Comparison of ENCODE assay signal across 11 cellular contexts in the genomic region with DNA sequence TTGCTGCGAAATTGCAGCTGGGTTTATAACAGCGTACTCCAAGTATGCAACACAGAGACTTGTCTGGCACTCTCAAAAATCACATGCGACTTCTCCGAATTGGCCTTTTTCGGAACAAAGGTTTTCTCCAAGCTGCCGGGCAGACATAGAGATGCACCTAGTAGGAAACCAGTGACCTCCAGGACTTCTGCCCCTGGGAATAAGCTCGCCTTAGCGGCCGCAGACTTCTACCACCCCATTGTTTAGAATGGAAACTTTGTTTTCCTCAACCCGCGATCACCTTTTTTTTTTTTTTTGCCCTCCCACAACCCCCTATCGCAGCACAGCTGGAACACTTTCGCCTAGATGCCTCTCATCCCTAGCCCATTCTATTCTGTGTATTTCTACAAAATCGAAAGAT. TPM values are rescaled to one million over a fixed set of nuclear protein-coding genes. Genes with fewer than 3 reads are reported as not detected.
DNase-seq lines count a peak whose midpoint lies in the region; ATAC-seq, FAIRE-seq and TF ChIP-seq lines count a peak whose summit lies in the region.
"Had no signal": no experiment of that assay in that cellular context is flagged by ENCODE, and none has a peak within 500 bp of the region (broad histone marks: within the 10 kb centered on the region; RNA-seq: fewer than 3 reads in every experiment).

No MANE protein-coding gene starts in this region.

- CTCF ChIA-PET in HepG2 (lab: Yijun Ruan, JAX; ENCODE audit: low intra/inter-chr PET ratio, low total read pairs): no interaction called here
- CTCF ChIA-PET in naive thymus-derived CD4-positive, alpha-beta T cell (lab: Charles Lee): interaction anchor here (0.6 to 1.8 kb wide), 8 partner anchors 11 to 1327 kb away, joined by 3 to 8 read pairs (median 3); no protein-coding TSS in a partner anchor

- no peaks in the 10 kb centered on the region for H4K20me1 ChIP-seq in HepG2 (ENCODE audit: insufficient read depth, low read length)

- peaks cover 6 to 17% (median 12%) of the 10 kb centered on the region in 7 donors for H3K4me1 Mint-ChIP-seq in naive thymus-derived CD4-positive, alpha-beta T cell

- H3K4me3 ChIP-seq in SJSA1: peak overlapping the region; percentile 57
- no peak overlapping the region for H3K4me3 ChIP-seq in HepG2 (replicated peaks in 1 of 3; ENCODE audit: insufficient read depth in 1 of 3, low read depth in 2 of 3, low read length in 3 of 3)
- H3K4me3 ChIP-seq in skeletal muscle tissue (ENCODE audit: low read length in 3 of 3): peak overlapping the region; percentile 52 to 85 (median 77)
- no peak overlapping the region for H3K4me3 ChIP-seq in naive thymus-derived CD4-positive, alpha-beta T cell (ENCODE audit: low read length)

- peaks cover 19% of the 10 kb centered on the region for H3K36me3 ChIP-seq in SJSA1
- H3K36me3 ChIP-seq in HepG2 (replicated peaks in 1 of 2; ENCODE audit: control insufficient read depth in 1 of 2, insufficient read depth in 2 of 2, low read length in 2 of 2): no peaks in the 10 kb centered on the region
- no peaks in the 10 kb centered on the region for H3K36me3 ChIP-seq in skeletal muscle tissue (ENCODE audit: control insufficient read depth in 3 of 3, insufficient read depth in 3 of 3, low read length in 3 of 3)
- no peaks in the 10 kb centered on the region for H3K36me3 ChIP-seq in naive thymus-derived CD4-positive, alpha-beta T cell (ENCODE audit: control insufficient read depth in 2 of 3, insufficient read depth in 3 of 3, low read length in 3 of 3)

- H3K4me1 ChIP-seq in SJSA1 (replicated peaks): peaks cover 77% of the 10 kb centered on the region
- peaks cover 28% of the 10 kb centered on the region for H3K4me1 ChIP-seq in HepG2 (ENCODE audit: insufficient read depth, low read length)
- H3K4me1 ChIP-seq in skeletal muscle tissue (ENCODE audit: control insufficient read depth in 3 of 3, insufficient read depth in 3 of 3, low read length in 3 of 3): peaks cover 44 to 63% (median 45%) of the 10 kb centered on the region in 3 donors
- H3K4me1 ChIP-seq in naive thymus-derived CD4-positive, alpha-beta T cell (ENCODE audit: control insufficient read depth in 2 of 2, insufficient read depth in 2 of 2, low read length in 2 of 2): peaks cover 12% of the 10 kb centered on the region in 2 donors

- H3K36me3 Mint-ChIP-seq in naive thymus-derived CD4-positive, alpha-beta T cell: no peaks in the 10 kb centered on the region

- peak overlapping the region; percentile 93 for H3K27ac ChIP-seq in SJSA1
- no peak overlapping the region for H3K27ac ChIP-seq in HepG2 (ENCODE audit: extremely low read length, insufficient read depth, low read length)
- peak overlapping the region; percentile 61 for H3K27ac ChIP-seq in skeletal muscle tissue (ENCODE audit: low read depth, low read length)
- no peak overlapping the region for H3K27ac ChIP-seq in naive thymus-derived CD4-positive, alpha-beta T cell (ENCODE audit: low read depth, low read length)

- no peaks in the 10 kb centered on the region for H3K27me3 ChIP-seq in SJSA1 (replicated peaks)
- H3K27me3 ChIP-seq in HepG2 (ENCODE audit: control insufficient read depth in 1 of 2, insufficient read depth in 2 of 2, low read length in 2 of 2): peaks cover 12 to 85% of the 10 kb centered on the region in 2 experiments
- H3K27me3 ChIP-seq in skeletal muscle tissue (ENCODE audit: control insufficient read depth in 3 of 3, insufficient read depth in 3 of 3, low read length in 3 of 3): peaks cover 17 to 31% (median 24%) of the 10 kb centered on the region in 3 donors
- H3K27me3 ChIP-seq in naive thymus-derived CD4-positive, alpha-beta T cell (ENCODE audit: control insufficient read depth in 2 of 2, insufficient read depth in 2 of 2, low read length in 2 of 2): peaks cover 29 to 59% of the 10 kb centered on the region in 2 donors

- TF ChIP-seq EP300 in HepG2 (IDR thresholded peaks at IDR 0.05; ENCODE audit: low read depth in 2 of 2, low read length in 2 of 2) (no peak), HepG2 (CRISPR knock-in tag; IDR thresholded peaks at IDR 0.05; ENCODE audit: borderline replicate concordance) (no peak)

- TF ChIP-seq RAD21 in HepG2 (CRISPR knock-in tag; IDR thresholded peaks at IDR 0.05): no peak

- TF ChIP-seq POLR2A in HepG2 (IDR thresholded peaks at IDR 0.05; ENCODE audit: insufficient read depth in 1 of 2, low read depth in 2 of 2, low read length in 2 of 2): no peak

- no peak for FAIRE-seq in HepG2 (lab: Jason Lieb, UNC)

- TF ChIP-seq CTCF in HepG2 (CRISPR knock-in tag; IDR thresholded peaks at IDR 0.05) (no peak), GM10266 (IDR thresholded peaks at IDR 0.05; ENCODE audit: control insufficient read depth, insufficient read depth, low read depth, missing control alignments) (no peak)

- H3K4me3 Mint-ChIP-seq in naive thymus-derived CD4-positive, alpha-beta T cell: peak overlapping the region in 4 of 10 donors; percentile 3 to 27 (median 12)

- DNase-seq in ELR (ENCODE audit: low read depth): peak; percentile 58
- DNase-seq in SJSA1 (ENCODE audit: low read depth in 1 of 2, low spot score in 2 of 2): peak in 1 of 2 experiments; percentile 80
- no peak for DNase-seq in HepG2 (ENCODE audit: low spot score)
- no peak for DNase-seq in naive thymus-derived CD4-positive, alpha-beta T cell
- no peak for DNase-seq in middle frontal gyrus (ENCODE audit: extremely low spot score, low spot score)
- DNase-seq in GM10266 (ENCODE audit: extremely low spot score): no peak
- DNase-seq: amniotic stem cell had no signal

- peaks cover 71 to 82% (median 76%) of the 10 kb centered on the region in 5 donors for H3K27me3 Mint-ChIP-seq in naive thymus-derived CD4-positive, alpha-beta T cell

- no peak for ATAC-seq in HepG2
- no peak for ATAC-seq in HG03108 (IDR thresholded peaks at IDR 0.05; ENCODE audit: unreplicated experiment)
- no peak for ATAC-seq in naive thymus-derived CD4-positive, alpha-beta T cell

- H3K27ac Mint-ChIP-seq in naive thymus-derived CD4-positive, alpha-beta T cell: peak overlapping the region in 2 of 9 donors; percentile 16 to 34
- H3K27ac Mint-ChIP-seq: stimulated activated naive CD8-positive, alpha-beta T cell treated with anti-CD3 and anti-CD28 coated beads, Interleukin-15, amount 100 ng/mL, for 72 hours had no signal

- no peak overlapping the region for H2AFZ ChIP-seq in HepG2 (ENCODE audit: low read length)

- WGBS in HepG2 (ENCODE audit: low lambda C conversion rate): 75% methylated on average over 14 of the region's 14 CpGs

- H3K4me2 ChIP-seq in HepG2 (ENCODE audit: low read depth, low read length): peak overlapping the region; percentile 83

- peak overlapping the region; percentile 17; the same call in 1 of the 2 replicates for H3K9ac ChIP-seq in HepG2 (ENCODE audit: insufficient read depth, low read depth, low read length)
- H3K9ac ChIP-seq in skeletal muscle tissue (ENCODE audit: low read depth in 1 of 3, low read length in 3 of 3): peak overlapping the region; percentile 81 to 97 (median 93)

- H3K9me3 Mint-ChIP-seq in naive thymus-derived CD4-positive, alpha-beta T cell: peaks cover 0 to 1% (median 0%) of the 10 kb centered on the region in 11 donors
- H3K9me3 Mint-ChIP-seq: stimulated activated naive CD8-positive, alpha-beta T cell treated with anti-CD3 and anti-CD28 coated beads, Interleukin-15, amount 100 ng/mL, for 72 hours had no signal

- POLR2A ChIA-PET in HepG2 (lab: Yijun Ruan, JAX): no interaction called here
- POLR2A ChIA-PET in naive thymus-derived CD4-positive, alpha-beta T cell (lab: Charles Lee): interaction anchor here (0.7 to 1.4 kb wide), 2 partner anchors 13 to 18 kb away, joined by 3 to 4 read pairs; no protein-coding TSS in a partner anchor

- H3K9me3 ChIP-seq in SJSA1 (replicated peaks) (no peaks in the 10 kb centered on the region), HepG2 (ENCODE audit: low read length) (no peaks in the 10 kb centered on the region), skeletal muscle tissue (ENCODE audit: control insufficient read depth in 3 of 3, low read length in 3 of 3) (no peaks in the 10 kb centered on the region)
- no peaks in the 10 kb centered on the region for H3K9me3 ChIP-seq in naive thymus-derived CD4-positive, alpha-beta T cell (ENCODE audit: control insufficient read depth in 2 of 3, low read length in 3 of 3)

- BruUV-seq in HepG2 (replicated peaks; lab: Mats Ljungman, UMichigan): no TSS peak

- in situ Hi-C loops in HepG2 (cut with HindIII; ENCODE audit: extremely low pct_ligation_motif_present, low pct_unique_long_range_greater_than_20kb): no loop called here

- no peaks in the 10 kb centered on the region for H3K79me2 ChIP-seq in HepG2 (ENCODE audit: insufficient read depth, low read length)

- intact Hi-C loops in HepG2 (cut with micrococcal nuclease; ENCODE audit: unreplicated experiment): no loop called here
- intact Hi-C loops in naive thymus-derived CD4-positive, alpha-beta T cell (cut with micrococcal nuclease): no loop called here

RNA-seq across cellular contexts. Expression of a gene that starts 4.9 kb away (rescaled TPM):
- 8.6 and 15.5 TPM in 2 replicates for total RNA-seq in SJSA1 (2014; rRNA removed; shearing (Covaris generic))
- total RNA-seq in HepG2 (2016; rRNA removed; fragmentation: Illumina TruSeq; extraction: Trizol) (not detected in 2 replicates), skeletal muscle tissue (13.6 TPM)
- not detected in 2 replicates for total RNA-seq in HepG2 (2016; cell fraction: cytosol; rRNA removed; fragmentation: Illumina TruSeq; extraction: Trizol; ENCODE audit: low read depth)
- total RNA-seq in HepG2 (2016; cell fraction: insoluble cytoplasmic fraction; rRNA removed; fragmentation: Illumina TruSeq; extraction: Trizol): not detected in 2 replicates
- total RNA-seq in HepG2 (2016; cell fraction: membrane; rRNA removed; fragmentation: Illumina TruSeq; extraction: Trizol): not detected in 2 replicates
- total RNA-seq in HepG2 (2016; cell fraction: nucleus; rRNA removed; fragmentation: Illumina TruSeq; extraction: Trizol): not detected in 2 replicates
- polyA plus RNA-seq in HepG2 (2011; rRNA removed): 0.03 TPM in 1 of 2 replicates, not detected in the other
- not detected in 2 replicates for polyA plus RNA-seq in HepG2 (2011; cell fraction: cytosol; rRNA removed)
- not detected in 2 replicates for polyA plus RNA-seq in HepG2 (2011; cell fraction: nucleus; rRNA removed)
- polyA plus RNA-seq in HepG2 (2012): not detected in 2 replicates
- polyA plus RNA-seq in HepG2 (2016; cell fraction: cytosol; fragmentation: Illumina TruSeq; extraction: Trizol; ENCODE audit: low read depth): not detected in 2 replicates
- not detected in 2 replicates for polyA plus RNA-seq in HepG2 (2016; cell fraction: insoluble cytoplasmic fraction; fragmentation: Illumina TruSeq; extraction: Trizol; ENCODE audit: low read depth)
- polyA plus RNA-seq in HepG2 (2016; cell fraction: membrane; fragmentation: Illumina TruSeq; extraction: Trizol; ENCODE audit: low read depth): 0.12 TPM in 1 of 2 replicates, not detected in the other
- polyA plus RNA-seq in HepG2 (2016; cell fraction: nucleus; fragmentation: Illumina TruSeq; extraction: Trizol; ENCODE audit: insufficient read depth, low read depth): not detected in 2 replicates
- 11.6 TPM in 1 of 2 replicates, not detected in the other for polyA minus RNA-seq in HepG2 (2011; rRNA and poly(A)+ RNA removed; ENCODE audit: low replicate concordance)
- polyA minus RNA-seq in HepG2 (2011; cell fraction: cytosol; rRNA and poly(A)+ RNA removed): not detected in 2 replicates
- not detected in 2 replicates for polyA minus RNA-seq in HepG2 (2011; cell fraction: nucleus; rRNA and poly(A)+ RNA removed)
- total RNA-seq in naive thymus-derived CD4-positive, alpha-beta T cell: under 1 TPM in 1 of 5 experiments, not detected in 4; 0.66 TPM
- polyA plus RNA-seq in naive thymus-derived CD4-positive, alpha-beta T cell: not detected
- total RNA-seq: CD4-positive, alpha-beta memory T cell had no signal
- polyA plus RNA-seq: CD4-positive, alpha-beta memory T cell had no signal

RNA-seq across cellular contexts. Expression of a gene that starts 6.0 kb away (rescaled TPM):
- 4.4 and 5.9 TPM in 2 replicates for total RNA-seq in SJSA1 (2014; rRNA removed; shearing (Covaris generic))
- total RNA-seq in HepG2 (2016; rRNA removed; fragmentation: Illumina TruSeq; extraction: Trizol): not detected in 2 replicates
- not detected in 2 replicates for total RNA-seq in HepG2 (2016; cell fraction: cytosol; rRNA removed; fragmentation: Illumina TruSeq; extraction: Trizol; ENCODE audit: low read depth)
- total RNA-seq in HepG2 (2016; cell fraction: insoluble cytoplasmic fraction; rRNA removed; fragmentation: Illumina TruSeq; extraction: Trizol): not detected in 2 replicates
- not detected in 2 replicates for total RNA-seq in HepG2 (2016; cell fraction: membrane; rRNA removed; fragmentation: Illumina TruSeq; extraction: Trizol)
- not detected in 2 replicates for total RNA-seq in HepG2 (2016; cell fraction: nucleus; rRNA removed; fragmentation: Illumina TruSeq; extraction: Trizol)
- polyA plus RNA-seq in HepG2 (2011; rRNA removed): 0.04 TPM in 1 of 2 replicates, not detected in the other
- not detected in 2 replicates for polyA plus RNA-seq in HepG2 (2011; cell fraction: cytosol; rRNA removed)
- polyA plus RNA-seq in HepG2 (2011; cell fraction: nucleus; rRNA removed): not detected in 2 replicates
- polyA plus RNA-seq in HepG2 (2012): not detected in 2 replicates
- not detected in 2 replicates for polyA plus RNA-seq in HepG2 (2016; cell fraction: cytosol; fragmentation: Illumina TruSeq; extraction: Trizol; ENCODE audit: low read depth)
- not detected in 2 replicates for polyA plus RNA-seq in HepG2 (2016; cell fraction: insoluble cytoplasmic fraction; fragmentation: Illumina TruSeq; extraction: Trizol; ENCODE audit: low read depth)
- not detected in 2 replicates for polyA plus RNA-seq in HepG2 (2016; cell fraction: membrane; fragmentation: Illumina TruSeq; extraction: Trizol; ENCODE audit: low read depth)
- not detected in 2 replicates for polyA plus RNA-seq in HepG2 (2016; cell fraction: nucleus; fragmentation: Illumina TruSeq; extraction: Trizol; ENCODE audit: insufficient read depth, low read depth)
- 2.9 TPM in 1 of 2 replicates, not detected in the other for polyA minus RNA-seq in HepG2 (2011; rRNA and poly(A)+ RNA removed; ENCODE audit: low replicate concordance)
- not detected in 2 replicates for polyA minus RNA-seq in HepG2 (2011; cell fraction: cytosol; rRNA and poly(A)+ RNA removed)
- not detected in 2 replicates for polyA minus RNA-seq in HepG2 (2011; cell fraction: nucleus; rRNA and poly(A)+ RNA removed)
- 2.1 TPM for total RNA-seq in skeletal muscle tissue
- not detected for total RNA-seq in naive thymus-derived CD4-positive, alpha-beta T cell
- not detected for polyA plus RNA-seq in naive thymus-derived CD4-positive, alpha-beta T cell
- total RNA-seq: CD4-positive, alpha-beta memory T cell had no signal
- polyA plus RNA-seq: CD4-positive, alpha-beta memory T cell had no signal

RNA-seq across cellular contexts. Expression of a gene that starts 13.7 kb away (rescaled TPM):
- 7.0 and 16.3 TPM in 2 replicates for total RNA-seq in SJSA1 (2014; rRNA removed; shearing (Covaris generic))
- total RNA-seq in HepG2 (2016; rRNA removed; fragmentation: Illumina TruSeq; extraction: Trizol) (not detected in 2 replicates), skeletal muscle tissue (7.8 TPM)
- total RNA-seq in HepG2 (2016; cell fraction: cytosol; rRNA removed; fragmentation: Illumina TruSeq; extraction: Trizol; ENCODE audit: low read depth): not detected in 2 replicates
- total RNA-seq in HepG2 (2016; cell fraction: insoluble cytoplasmic fraction; rRNA removed; fragmentation: Illumina TruSeq; extraction: Trizol): not detected in 2 replicates
- not detected in 2 replicates for total RNA-seq in HepG2 (2016; cell fraction: membrane; rRNA removed; fragmentation: Illumina TruSeq; extraction: Trizol)
- total RNA-seq in HepG2 (2016; cell fraction: nucleus; rRNA removed; fragmentation: Illumina TruSeq; extraction: Trizol): not detected in 2 replicates
- polyA plus RNA-seq in HepG2 (2011; rRNA removed): not detected in 2 replicates
- not detected in 2 replicates for polyA plus RNA-seq in HepG2 (2011; cell fraction: cytosol; rRNA removed)
- not detected in 2 replicates for polyA plus RNA-seq in HepG2 (2011; cell fraction: nucleus; rRNA removed)
- not detected in 2 replicates for polyA plus RNA-seq in HepG2 (2012)
- polyA plus RNA-seq in HepG2 (2016; cell fraction: cytosol; fragmentation: Illumina TruSeq; extraction: Trizol; ENCODE audit: low read depth): not detected in 2 replicates
- polyA plus RNA-seq in HepG2 (2016; cell fraction: insoluble cytoplasmic fraction; fragmentation: Illumina TruSeq; extraction: Trizol; ENCODE audit: low read depth): not detected in 2 replicates
- not detected in 2 replicates for polyA plus RNA-seq in HepG2 (2016; cell fraction: membrane; fragmentation: Illumina TruSeq; extraction: Trizol; ENCODE audit: low read depth)
- not detected in 2 replicates for polyA plus RNA-seq in HepG2 (2016; cell fraction: nucleus; fragmentation: Illumina TruSeq; extraction: Trizol; ENCODE audit: insufficient read depth, low read depth)
- polyA minus RNA-seq in HepG2 (2011; rRNA and poly(A)+ RNA removed; ENCODE audit: low replicate concordance): 0.51 TPM in 1 of 2 replicates, not detected in the other
- polyA minus RNA-seq in HepG2 (2011; cell fraction: cytosol; rRNA and poly(A)+ RNA removed): not detected in 2 replicates
- not detected in 2 replicates for polyA minus RNA-seq in HepG2 (2011; cell fraction: nucleus; rRNA and poly(A)+ RNA removed)
- total RNA-seq in naive thymus-derived CD4-positive, alpha-beta T cell: 1 to 10 TPM in 1 of 5 experiments, under 1 TPM in 1, not detected in 3; 0.70 to 1.7 TPM
- polyA plus RNA-seq in naive thymus-derived CD4-positive, alpha-beta T cell: not detected
- total RNA-seq: CD4-positive, alpha-beta memory T cell had no signal
- polyA plus RNA-seq: CD4-positive, alpha-beta memory T cell had no signal

RNA-seq across cellular contexts. Expression of a gene that starts 20.9 kb away (rescaled TPM):
- total RNA-seq in SJSA1 (2014; rRNA removed; shearing (Covaris generic)): 1.7 and 2.5 TPM in 2 replicates
- total RNA-seq in HepG2 (2016; rRNA removed; fragmentation: Illumina TruSeq; extraction: Trizol) (0.04 TPM in 2 replicates), skeletal muscle tissue (0.52 TPM)
- total RNA-seq in HepG2 (2016; cell fraction: cytosol; rRNA removed; fragmentation: Illumina TruSeq; extraction: Trizol; ENCODE audit: low read depth): not detected in 2 replicates
- 0.02 TPM in 1 of 2 replicates, not detected in the other for total RNA-seq in HepG2 (2016; cell fraction: insoluble cytoplasmic fraction; rRNA removed; fragmentation: Illumina TruSeq; extraction: Trizol)
- 0.03 TPM in 1 of 2 replicates, not detected in the other for total RNA-seq in HepG2 (2016; cell fraction: membrane; rRNA removed; fragmentation: Illumina TruSeq; extraction: Trizol)
- not detected in 2 replicates for total RNA-seq in HepG2 (2016; cell fraction: nucleus; rRNA removed; fragmentation: Illumina TruSeq; extraction: Trizol)
- 0.01 TPM in 1 of 2 replicates, not detected in the other for polyA plus RNA-seq in HepG2 (2011; rRNA removed)
- not detected in 2 replicates for polyA plus RNA-seq in HepG2 (2011; cell fraction: cytosol; rRNA removed)
- polyA plus RNA-seq in HepG2 (2011; cell fraction: nucleus; rRNA removed): not detected in 2 replicates
- not detected in 2 replicates for polyA plus RNA-seq in HepG2 (2012)
- polyA plus RNA-seq in HepG2 (2016; cell fraction: cytosol; fragmentation: Illumina TruSeq; extraction: Trizol; ENCODE audit: low read depth): not detected in 2 replicates
- not detected in 2 replicates for polyA plus RNA-seq in HepG2 (2016; cell fraction: insoluble cytoplasmic fraction; fragmentation: Illumina TruSeq; extraction: Trizol; ENCODE audit: low read depth)
- polyA plus RNA-seq in HepG2 (2016; cell fraction: membrane; fragmentation: Illumina TruSeq; extraction: Trizol; ENCODE audit: low read depth): not detected in 2 replicates
- 0.11 TPM in 1 of 2 replicates, not detected in the other for polyA plus RNA-seq in HepG2 (2016; cell fraction: nucleus; fragmentation: Illumina TruSeq; extraction: Trizol; ENCODE audit: insufficient read depth, low read depth)
- 0.26 TPM in 1 of 2 replicates, not detected in the other for polyA minus RNA-seq in HepG2 (2011; rRNA and poly(A)+ RNA removed; ENCODE audit: low replicate concordance)
- not detected in 2 replicates for polyA minus RNA-seq in HepG2 (2011; cell fraction: cytosol; rRNA and poly(A)+ RNA removed)
- polyA minus RNA-seq in HepG2 (2011; cell fraction: nucleus; rRNA and poly(A)+ RNA removed): 0.26 TPM in 1 of 2 replicates, not detected in the other
- not detected for total RNA-seq in naive thymus-derived CD4-positive, alpha-beta T cell
- polyA plus RNA-seq in naive thymus-derived CD4-positive, alpha-beta T cell: not detected
- total RNA-seq: CD4-positive, alpha-beta memory T cell had no signal
- polyA plus RNA-seq: CD4-positive, alpha-beta memory T cell had no signal

RNA-seq across cellular contexts. Expression of a gene that starts 22.6 kb away (rescaled TPM):
- total RNA-seq in SJSA1 (2014; rRNA removed; shearing (Covaris generic)): 0.09 and 2.9 TPM in 2 replicates
- total RNA-seq in HepG2 (2016; rRNA removed; fragmentation: Illumina TruSeq; extraction: Trizol) (not detected in 2 replicates), skeletal muscle tissue (1.6 TPM)
- not detected in 2 replicates for total RNA-seq in HepG2 (2016; cell fraction: cytosol; rRNA removed; fragmentation: Illumina TruSeq; extraction: Trizol; ENCODE audit: low read depth)
- total RNA-seq in HepG2 (2016; cell fraction: insoluble cytoplasmic fraction; rRNA removed; fragmentation: Illumina TruSeq; extraction: Trizol): not detected in 2 replicates
- 0.07 and 0.15 TPM in 2 replicates for total RNA-seq in HepG2 (2016; cell fraction: membrane; rRNA removed; fragmentation: Illumina TruSeq; extraction: Trizol)
- not detected in 2 replicates for total RNA-seq in HepG2 (2016; cell fraction: nucleus; rRNA removed; fragmentation: Illumina TruSeq; extraction: Trizol)
- 0.05 and 0.10 TPM in 2 replicates for polyA plus RNA-seq in HepG2 (2011; rRNA removed)
- polyA plus RNA-seq in HepG2 (2011; cell fraction: cytosol; rRNA removed): 0.07 and 0.13 TPM in 2 replicates
- 0.08 TPM in 1 of 2 replicates, not detected in the other for polyA plus RNA-seq in HepG2 (2011; cell fraction: nucleus; rRNA removed)
- 0.32 TPM in 1 of 2 replicates, not detected in the other for polyA plus RNA-seq in HepG2 (2012)
- 0.10 TPM in 1 of 2 replicates, not detected in the other for polyA plus RNA-seq in HepG2 (2016; cell fraction: cytosol; fragmentation: Illumina TruSeq; extraction: Trizol; ENCODE audit: low read depth)
- 0.22 and 0.31 TPM in 2 replicates for polyA plus RNA-seq in HepG2 (2016; cell fraction: insoluble cytoplasmic fraction; fragmentation: Illumina TruSeq; extraction: Trizol; ENCODE audit: low read depth)
- polyA plus RNA-seq in HepG2 (2016; cell fraction: membrane; fragmentation: Illumina TruSeq; extraction: Trizol; ENCODE audit: low read depth): 0.26 and 0.30 TPM in 2 replicates
- polyA plus RNA-seq in HepG2 (2016; cell fraction: nucleus; fragmentation: Illumina TruSeq; extraction: Trizol; ENCODE audit: insufficient read depth, low read depth): not detected in 2 replicates
- 0.08 and 3.8 TPM in 2 replicates for polyA minus RNA-seq in HepG2 (2011; rRNA and poly(A)+ RNA removed; ENCODE audit: low replicate concordance)
- 0.30 and 1.1 TPM in 2 replicates for polyA minus RNA-seq in HepG2 (2011; cell fraction: cytosol; rRNA and poly(A)+ RNA removed)
- polyA minus RNA-seq in HepG2 (2011; cell fraction: nucleus; rRNA and poly(A)+ RNA removed): not detected in 2 replicates
- not detected for total RNA-seq in naive thymus-derived CD4-positive, alpha-beta T cell
- polyA plus RNA-seq in naive thymus-derived CD4-positive, alpha-beta T cell: not detected
- total RNA-seq: CD4-positive, alpha-beta memory T cell had no signal
- polyA plus RNA-seq: CD4-positive, alpha-beta memory T cell had no signal

Comparison
In these comparisons a context has a peak if more than half of its experiments do, and no peak if none do; other contexts are left out.
1. H3K27ac ChIP-seq: peak in SJSA1 (single experiment) and skeletal muscle tissue (single experiment); none in HepG2 (single experiment) and naive thymus-derived CD4-positive, alpha-beta T cell (single experiment).
2. H3K4me3 ChIP-seq: peak in SJSA1 (single experiment) and skeletal muscle tissue (3 of 3); none in HepG2 (0 of 3) and naive thymus-derived CD4-positive, alpha-beta T cell (single experiment).